ENCODE assay signal across 10 cellular contexts in the genomic region with DNA sequence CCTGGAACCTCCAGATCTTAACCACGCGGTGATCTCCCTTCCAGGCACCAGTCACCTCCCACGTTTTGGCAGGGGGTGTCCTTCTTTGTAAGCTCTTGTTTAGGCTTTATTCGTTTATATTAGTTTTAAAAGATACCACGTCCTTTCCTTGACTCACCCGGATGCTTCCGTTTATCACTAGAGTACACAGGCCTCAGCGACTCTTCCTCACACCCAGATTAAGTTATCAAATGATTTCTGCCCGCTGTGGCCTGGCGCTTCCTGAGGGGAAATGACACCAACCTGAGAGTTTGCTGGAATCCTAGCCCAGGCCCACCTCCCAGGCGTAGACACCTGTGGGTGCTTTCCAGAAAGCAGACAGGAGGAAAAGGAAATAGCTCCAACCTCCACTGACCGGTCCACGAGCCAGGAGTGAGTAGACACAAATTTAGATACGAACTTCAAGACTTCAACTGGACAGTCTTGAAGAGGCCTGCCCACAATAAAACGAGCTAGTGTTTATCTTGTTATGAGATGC. TPM values are rescaled to one million over a fixed set of nuclear protein-coding genes. Genes with fewer than 3 reads are reported as not detected.
DNase-seq lines count a peak whose midpoint lies in the region; ATAC-seq, FAIRE-seq and TF ChIP-seq lines count a peak whose summit lies in the region.
"Had no signal": no experiment of that assay in that cellular context is flagged by ENCODE, and none has a peak within 500 bp of the region (broad histone marks: within the 10 kb centered on the region; RNA-seq: fewer than 3 reads in every experiment).

No MANE protein-coding gene starts in this region.

- FAIRE-seq in D721Med (lab: Jason Lieb, UNC), result no peak
- FAIRE-seq: GM19239 had no signal

- POLR2A ChIA-PET in HEK293T (lab: Yijun Ruan, JAX), result interaction anchor here (0.6 to 2.1 kb wide), 2 partner anchors 9 to 23 kb away, joined by 3 to 6 read pairs; no protein-coding TSS in a partner anchor

- CTCF ChIA-PET in HEK293T (lab: Yijun Ruan, JAX), result no interaction called here

- DNase-seq in HEK293T (ENCODE audit: extremely low spot score), result peak; percentile 8
- peak; percentile 81 for DNase-seq in amniotic epithelial cell (ENCODE audit: low read depth)
- DNase-seq in immature natural killer cell, result no peak
- no peak for DNase-seq in stimulated activated naive CD8-positive, alpha-beta T cell treated with anti-CD3 and anti-CD28 coated beads, Interleukin-15, Interleukin-2, amounts not matched to agents 100 U/mL and 50 U/mL, for 24 hours
- DNase-seq in AML-193 (lab: John Stamatoyannopoulos, UW), result no peak
- DNase-seq in D721Med (ENCODE audit: insufficient read length, low spot score), result no peak

- H3K27me3 Mint-ChIP-seq in immature natural killer cell (ENCODE audit: low read depth in 3 of 3), result peaks cover 11 to 17% (median 13%) of the 10 kb centered on the region in 3 donors

- H3K4me1 Mint-ChIP-seq in immature natural killer cell, result peaks cover 10 to 20% of the 10 kb centered on the region in 2 donors

- peak; percentile 21 for ATAC-seq in stimulated activated naive CD8-positive, alpha-beta T cell treated with anti-CD3 and anti-CD28 coated beads, Interleukin-15, Interleukin-2, amounts not matched to agents 100 U/mL and 50 U/mL, for 24 hours
- ATAC-seq in HG02840 (IDR thresholded peaks at IDR 0.05; ENCODE audit: low FRiP score, unreplicated experiment) (no peak), GM19035 (IDR thresholded peaks at IDR 0.05; ENCODE audit: unreplicated experiment) (no peak)

- H3K9me3 Mint-ChIP-seq in immature natural killer cell, result peaks cover 0 to 23% (median 10%) of the 10 kb centered on the region in 6 donors

- TF ChIP-seq CTCF in D721Med (IDR thresholded peaks at IDR 0.05; ENCODE audit: insufficient read depth, missing control alignments), result no peak

- H3K36me3 Mint-ChIP-seq in immature natural killer cell, result peaks cover 0 to 6% (median 0%) of the 10 kb centered on the region in 3 donors
- H3K36me3 Mint-ChIP-seq: memory B cell had no signal

- no peak overlapping the region for H3K27ac Mint-ChIP-seq in immature natural killer cell
- H3K27ac Mint-ChIP-seq: memory B cell had no signal

- peak overlapping the region in 4 of 5 donors; percentile 41 to 68 (median 50) for H3K4me3 Mint-ChIP-seq in immature natural killer cell

TF ChIP-seq in HEK293T, 16 proteins besides CTCF, POLR2A, EP300 and RAD21:
- no peak for TF ChIP-seq FOXK2 (IDR thresholded peaks at IDR 0.05)
- no peak for TF ChIP-seq FOXA1 (IDR thresholded peaks at IDR 0.05)
- TF ChIP-seq FOXM1 (IDR thresholded peaks at IDR 0.05; ENCODE audit: borderline replicate concordance), result no peak
- no peak for TF ChIP-seq BHLHE40 (IDR thresholded peaks at IDR 0.05; ENCODE audit: borderline replicate concordance)

RNA-seq across cellular contexts. Expression of a gene that starts 0.8 kb away (rescaled TPM):
- not detected for polyA plus RNA-seq in immature natural killer cell

Comparison
In these comparisons a context has a peak if more than half of its experiments do, and no peak if none do; other contexts are left out.
1. DNase-seq: peak in HEK293T (single experiment) and amniotic epithelial cell (single experiment); none in immature natural killer cell (0 of 3), stimulated activated naive CD8-positive, alpha-beta T cell treated with anti-CD3 and anti-CD28 coated beads, Interleukin-15, Interleukin-2, amounts not matched to agents 100 U/mL and 50 U/mL, for 24 hours (single experiment), AML-193 (0 of 2) and D721Med (single experiment).